ENCODE assay signal across 36 cellular contexts in the genomic region with DNA sequence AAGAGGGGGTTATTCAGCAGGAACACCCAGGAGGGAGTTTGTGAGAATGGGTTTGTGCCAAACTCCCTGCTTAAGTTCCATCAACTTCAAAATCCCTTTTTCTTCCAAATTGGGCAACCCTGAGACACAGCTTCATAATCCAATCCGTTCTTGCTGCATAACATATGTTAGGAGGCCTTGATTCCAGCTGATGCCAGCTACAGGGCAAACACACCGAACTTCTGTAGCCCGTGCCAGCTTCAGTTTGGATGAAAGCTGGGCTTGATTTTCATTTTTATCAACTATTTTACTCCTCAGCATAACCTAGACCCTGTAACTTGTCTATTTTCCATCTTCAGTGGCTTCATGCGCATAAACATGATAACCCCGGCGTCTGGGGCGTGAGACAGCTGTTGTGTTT.
DNase-seq lines count a peak whose midpoint lies in the region; ATAC-seq, FAIRE-seq and TF ChIP-seq lines count a peak whose summit lies in the region.
"Had no signal": no experiment of that assay in that cellular context is flagged by ENCODE, and none has a peak within 500 bp of the region (broad histone marks: within the 10 kb centered on the region; RNA-seq: fewer than 3 reads in every experiment).

No MANE protein-coding gene starts in this region.

- BruUV-seq in mammary epithelial cell (replicated peaks; lab: Mats Ljungman, UMichigan): no TSS peak

- H4K8ac ChIP-seq in H1 (ENCODE audit: extremely low read depth, insufficient read depth, low read length) (no peak overlapping the region), neuronal stem cell (ENCODE audit: low read depth, low read length) (no peak overlapping the region)

- no peak overlapping the region for H2BK5ac ChIP-seq in H1 (ENCODE audit: low read depth, low read length)
- no peak overlapping the region for H2BK5ac ChIP-seq in neuronal stem cell (ENCODE audit: low read length)

- H2AK5ac ChIP-seq in H1 (ENCODE audit: low read depth, low read length) (no peak overlapping the region), neuronal stem cell (ENCODE audit: low read depth, low read length) (no peak overlapping the region)

- dilution Hi-C loops in mammary epithelial cell (cut with HindIII; ENCODE audit: low sequenced_read_pairs): loop anchor here (5.0 kb wide), 1 partner anchor 46 kb away; no protein-coding TSS in a partner anchor

- H3K23ac ChIP-seq in H1 (ENCODE audit: insufficient read length) (no peak overlapping the region), neuronal stem cell (ENCODE audit: low read depth, low read length, poor library complexity) (no peak overlapping the region)

- FAIRE-seq in H1 (lab: Jason Lieb, UNC) (no peak), pancreas (lab: Jason Lieb, UNC) (no peak)
- FAIRE-seq: A204.1, A549, D721Med had no signal

- H2BK15ac ChIP-seq in H1 (ENCODE audit: low read length) (no peak overlapping the region), neuronal stem cell (ENCODE audit: low read length) (peak overlapping the region; percentile 24)

- H3K36me3 ChIP-seq in body of pancreas (replicated peaks in 1 of 2; ENCODE audit: insufficient read depth in 1 of 2, low read depth in 2 of 2): no peaks in the 10 kb centered on the region
- H3K36me3 ChIP-seq in H1 (ENCODE audit: control insufficient read depth in 2 of 4, insufficient read depth in 4 of 4, low read length in 3 of 4): no peaks in the 10 kb centered on the region
- H3K36me3 ChIP-seq in neuronal stem cell (replicated peaks in 1 of 2; ENCODE audit: control insufficient read depth in 2 of 2, insufficient read depth in 2 of 2, low read length in 2 of 2): no peaks in the 10 kb centered on the region
- H3K36me3 ChIP-seq in pancreas: no peaks in the 10 kb centered on the region
- no peaks in the 10 kb centered on the region for H3K36me3 ChIP-seq in mammary epithelial cell (ENCODE audit: insufficient read depth, low read length)
- H3K36me3 ChIP-seq: BE2C; BLaER1; BLaER1 treated with 17β-estradiol and CSF1 and Interleukin-3, amounts not matched to agents 10 nM and 100 nM had no signal

- H3K79me2 ChIP-seq in H1 (ENCODE audit: control insufficient read depth in 1 of 2, insufficient read depth in 2 of 2, low read length in 2 of 2) (no peaks in the 10 kb centered on the region), mammary epithelial cell (ENCODE audit: insufficient read depth, low read length) (no peaks in the 10 kb centered on the region)

- H3K36me3 Mint-ChIP-seq in CD14-positive monocyte: no peaks in the 10 kb centered on the region
- H3K36me3 Mint-ChIP-seq: CD4-positive, alpha-beta memory T cell; CD4-positive, CD25-positive, alpha-beta regulatory T cell; CD8-positive, alpha-beta memory T cell; CD8-positive, alpha-beta T cell had no signal

- TF ChIP-seq EP300 in H1 (IDR thresholded peaks at IDR 0.05; ENCODE audit: borderline replicate concordance in 1 of 2, low read depth in 2 of 2, low read length in 2 of 2): no peak

- H2AFZ ChIP-seq in H1 (ENCODE audit: low read length) (no peak overlapping the region), neuronal stem cell (ENCODE audit: low read length) (no peak overlapping the region), mammary epithelial cell (ENCODE audit: low read depth, low read length) (no peak overlapping the region)

- DNase-seq in body of pancreas (peak; percentile 56 to 77 (median 68)), H1 (ENCODE audit: low read depth in 1 of 2, low spot score in 2 of 2) (no peak), neuronal stem cell (ENCODE audit: low spot score) (no peak), pancreas (peak in 4 of 6 donors; percentile 37 to 60 (median 49)), NCI-H526 (lab: John Stamatoyannopoulos, UW) (no peak), mammary epithelial cell (no peak), CD14-positive monocyte (ENCODE audit: low spot score) (no peak)
- DNase-seq: 8988T; ACHN; AML-193; BE2C; C1 segment of cervical spinal cord; Caco-2; Calu3; CD4-positive, alpha-beta memory T cell; CD4-positive, alpha-beta T cell; CD4-positive, CD25-positive, alpha-beta regulatory T cell; CD8-positive, alpha-beta memory T cell; CD8-positive, alpha-beta T cell; COR-L47; DMS 273 treated with DMSO at 0.1 percent for 48 hours; DMS153; DMS53; DMS79; DMS79 treated with DMSO at 0.1 percent for 48 hours; DND-41; EL had no signal

- in situ Hi-C loops in mammary epithelial cell (cut with MboI; ENCODE audit: low sequenced_read_pairs in 2 of 2): loop anchor here in 1 of 2 donors (25.0 kb wide), 1 partner anchor 191 kb away; no protein-coding TSS in a partner anchor

- H3K4me1 ChIP-seq in body of pancreas: peaks cover 82% of the 10 kb centered on the region
- H3K4me1 ChIP-seq in H1 (replicated peaks in 1 of 4; ENCODE audit: control insufficient read depth in 3 of 4, insufficient read depth in 4 of 4, low read length in 3 of 4): peaks cover 0 to 22% (median 11%) of the 10 kb centered on the region in 4 experiments; a peak in 6 of 7 replicates
- peaks cover 7 to 32% of the 10 kb centered on the region in 2 donors for H3K4me1 ChIP-seq in neuronal stem cell (ENCODE audit: control insufficient read depth in 2 of 2, insufficient read depth in 1 of 2, low read depth in 1 of 2, low read length in 2 of 2)
- peaks cover 30 to 40% (median 30%) of the 10 kb centered on the region in 3 donors for H3K4me1 ChIP-seq in pancreas
- H3K4me1 ChIP-seq in mammary epithelial cell (ENCODE audit: insufficient read depth, low read length): no peaks in the 10 kb centered on the region
- H3K4me1 ChIP-seq: BE2C, Caco-2 had no signal

- H4K91ac ChIP-seq in H1 (replicated peaks; ENCODE audit: insufficient read length, low read length) (peak overlapping the region; percentile 38), neuronal stem cell (ENCODE audit: low read depth, low read length, poor library complexity) (no peak overlapping the region)

- 40 to 42% methylated on average over 7 of the region's 7 CpGs for WGBS in body of pancreas, 2 donors
- WGBS in H1 (ENCODE audit: extremely low coverage in 1 of 2, insufficient coverage in 1 of 2, insufficient read length in 1 of 2, insufficient replicate concordance in 2 of 2, low coverage in 1 of 2, low lambda C conversion rate in 2 of 2, missing lambda C conversion rate in 1 of 2), 2 experiments: 95% methylated on average over 7 of the region's 7 CpGs; no CpG with 5 or more reads in 1 of the 2 experiments
- WGBS in neuronal stem cell (ENCODE audit: extremely low coverage in 2 of 2, insufficient read length in 2 of 2, insufficient replicate concordance in 1 of 2), 2 donors: no CpG with 5 or more reads among the region's 7 CpGs
- WGBS in pancreas, 2 donors: 36 to 41% methylated on average over 7 of the region's 7 CpGs
- WGBS in mammary epithelial cell (ENCODE audit: low coverage, missing lambda C conversion rate): 89% methylated on average over 5 of the region's 7 CpGs

- ATAC-seq in body of pancreas (no peak), pancreas (peak in 3 of 4 donors; percentile 8 to 38 (median 14)), HG03469 (IDR thresholded peaks at IDR 0.05; ENCODE audit: unreplicated experiment) (no peak)
- ATAC-seq: A549; CD8-positive, alpha-beta T cell had no signal

- POLR2A ChIA-PET in H1 (lab: Charles Lee; ENCODE audit: partially characterized antibody): no interaction called here

- H3K4me3 ChIP-seq in body of pancreas (no peak overlapping the region), H1 (ENCODE audit: extremely low read depth in 1 of 4, insufficient read depth in 2 of 4, low read depth in 3 of 4, low read length in 4 of 4) (no peak overlapping the region), neuronal stem cell (ENCODE audit: low read length in 2 of 2) (no peak overlapping the region), pancreas (no peak overlapping the region), mammary epithelial cell (replicated peaks in 1 of 3; ENCODE audit: insufficient read depth in 1 of 3, low read depth in 2 of 3, low read length in 3 of 3) (no peak overlapping the region)
- H3K4me3 ChIP-seq: A549; BLaER1; BLaER1 treated with 17β-estradiol and CSF1 and Interleukin-3, amounts not matched to agents 10 nM and 100 nM had no signal

- H3K14ac ChIP-seq in H1 (ENCODE audit: insufficient read length): no peak overlapping the region
- H3K14ac ChIP-seq in neuronal stem cell (ENCODE audit: low read length): peak overlapping the region; percentile 43

- H2BK12ac ChIP-seq in H1 (ENCODE audit: low read depth, low read length) (no peak overlapping the region), neuronal stem cell (ENCODE audit: low read length) (no peak overlapping the region)

- H3K9me3 ChIP-seq in body of pancreas (no peaks in the 10 kb centered on the region), H1 (ENCODE audit: insufficient read depth in 2 of 2, low read depth in 1 of 2, low read length in 1 of 2) (no peaks in the 10 kb centered on the region), neuronal stem cell (replicated peaks in 1 of 2; ENCODE audit: control insufficient read depth in 2 of 2, insufficient read depth in 1 of 2, low read depth in 1 of 2, low read length in 2 of 2) (no peaks in the 10 kb centered on the region), pancreas (no peaks in the 10 kb centered on the region), mammary epithelial cell (replicated peaks; ENCODE audit: insufficient read depth, low read length) (no peaks in the 10 kb centered on the region)
- H3K9me3 ChIP-seq: A549, BE2C, BLaER1, Caco-2 had no signal

- no peak overlapping the region for H2BK20ac ChIP-seq in H1 (ENCODE audit: low read length)

- H3K27ac ChIP-seq in body of pancreas (peak overlapping the region; percentile 63 to 98 (median 88)), H1 (ENCODE audit: low read depth, low read length) (no peak overlapping the region), neuronal stem cell (replicated peaks; ENCODE audit: low read length) (no peak overlapping the region), pancreas (peak overlapping the region; percentile 37 to 57 (median 45)), mammary epithelial cell (ENCODE audit: insufficient read depth, low read depth, low read length) (no peak overlapping the region)
- H3K27ac ChIP-seq: 22Rv1; A549; BLaER1; BLaER1 treated with 17β-estradiol and CSF1 and Interleukin-3, amounts not matched to agents 10 nM and 100 nM; C4-2B had no signal

- H3K4me3 Mint-ChIP-seq in CD14-positive monocyte: no peak overlapping the region
- H3K4me3 Mint-ChIP-seq: B cell; CD4-positive, alpha-beta memory T cell; CD4-positive, alpha-beta T cell; CD4-positive, CD25-positive, alpha-beta regulatory T cell; CD8-positive, alpha-beta memory T cell; CD8-positive, alpha-beta T cell had no signal

- no peak for TF ChIP-seq POLR2A in body of pancreas (IDR thresholded peaks at IDR 0.05)
- no peak for TF ChIP-seq POLR2A in H1 (IDR thresholded peaks at IDR 0.05; ENCODE audit: control extremely low read depth in 1 of 2, low read depth in 2 of 2, low read length in 2 of 2)

- H3K9me3 Mint-ChIP-seq in CD14-positive monocyte: peaks cover 0 to 1% (median 0%) of the 10 kb centered on the region in 7 donors
- H3K9me3 Mint-ChIP-seq: CD4-positive, alpha-beta memory T cell; CD4-positive, alpha-beta T cell; CD4-positive, CD25-positive, alpha-beta regulatory T cell; CD8-positive, alpha-beta memory T cell; CD8-positive, alpha-beta T cell had no signal

- intact Hi-C loops in body of pancreas (cut with DNase I): no loop called here
- intact Hi-C loops in pancreas (cut with DNase I): no loop called here
- intact Hi-C loops in mammary epithelial cell (cut with micrococcal nuclease): no loop called here
- intact Hi-C loops in CD14-positive monocyte (cut with micrococcal nuclease): no loop called here

- peaks cover 4 to 6% (median 6%) of the 10 kb centered on the region in 3 donors for H3K27me3 Mint-ChIP-seq in CD14-positive monocyte (ENCODE audit: low read depth in 3 of 3)
- H3K27me3 Mint-ChIP-seq: CD4-positive, CD25-positive, alpha-beta regulatory T cell had no signal

- no peak overlapping the region for H3K18ac ChIP-seq in H1 (ENCODE audit: extremely low read depth, low read length)
- peak overlapping the region; percentile 32 for H3K18ac ChIP-seq in neuronal stem cell (ENCODE audit: low read length)

- H3K4me2 ChIP-seq in H1 (ENCODE audit: insufficient read depth in 1 of 2, low read depth in 2 of 2, low read length in 2 of 2): no peak overlapping the region
- no peak overlapping the region for H3K4me2 ChIP-seq in neuronal stem cell (ENCODE audit: insufficient read depth, low read length, poor library complexity, severe bottlenecking)
- H3K4me2 ChIP-seq in mammary epithelial cell (ENCODE audit: insufficient read depth, low read depth, low read length): no peak overlapping the region
- H3K4me2 ChIP-seq: A549; BLaER1; BLaER1 treated with 17β-estradiol and CSF1 and Interleukin-3, amounts not matched to agents 10 nM and 100 nM had no signal

- H4K20me1 ChIP-seq in H1 (replicated peaks in 1 of 2; ENCODE audit: control insufficient read depth in 1 of 2, insufficient read depth in 2 of 2, low read length in 2 of 2) (no peaks in the 10 kb centered on the region), mammary epithelial cell (ENCODE audit: insufficient read depth, low read length) (no peaks in the 10 kb centered on the region)
- H4K20me1 ChIP-seq: BLaER1; BLaER1 treated with 17β-estradiol and CSF1 and Interleukin-3, amounts not matched to agents 10 nM and 100 nM had no signal

- H3K9ac ChIP-seq in H1 (replicated peaks in 1 of 4; ENCODE audit: extremely low read depth in 1 of 4, low read depth in 3 of 4, low read length in 3 of 4) (no peak overlapping the region), neuronal stem cell (ENCODE audit: low read depth, low read length, poor library complexity) (no peak overlapping the region), mammary epithelial cell (ENCODE audit: insufficient read depth, low read length) (no peak overlapping the region)
- H3K9ac ChIP-seq: BLaER1; BLaER1 treated with 17β-estradiol and CSF1 and Interleukin-3, amounts not matched to agents 10 nM and 100 nM had no signal

- H3K27ac Mint-ChIP-seq in CD14-positive monocyte: no peak overlapping the region
- H3K27ac Mint-ChIP-seq: B cell; CD4-positive, alpha-beta memory T cell; CD4-positive, alpha-beta T cell; CD4-positive, CD25-positive, alpha-beta regulatory T cell; CD8-positive, alpha-beta memory T cell; CD8-positive, alpha-beta T cell had no signal

- H3K27me3 ChIP-seq in body of pancreas (no peaks in the 10 kb centered on the region), H1 (replicated peaks in 1 of 4; ENCODE audit: control insufficient read depth in 3 of 4, extremely low read depth in 1 of 4, insufficient read depth in 3 of 4, low read length in 3 of 4) (no peaks in the 10 kb centered on the region; a peak in 1 of 7 replicates), neuronal stem cell (ENCODE audit: control insufficient read depth in 3 of 3, insufficient read depth in 3 of 3, low read depth in 1 of 3, low read length in 3 of 3) (peaks cover 0 to 20% (median 0%) of the 10 kb centered on the region in 3 experiments), pancreas (no peaks in the 10 kb centered on the region), mammary epithelial cell (ENCODE audit: insufficient read depth, low read length) (peaks cover 2% of the 10 kb centered on the region)
- H3K27me3 ChIP-seq: BLaER1; BLaER1 treated with 17β-estradiol and CSF1 and Interleukin-3, amounts not matched to agents 10 nM and 100 nM had no signal

- TF ChIP-seq RAD21 in H1 (IDR thresholded peaks at IDR 0.05 in 1 of 2, conservative IDR thresholded peaks at IDR 0.05 in 1 of 2; ENCODE audit: low read depth in 2 of 2, low read length in 2 of 2): no peak

- no peaks in the 10 kb centered on the region for H3K4me1 Mint-ChIP-seq in CD14-positive monocyte
- H3K4me1 Mint-ChIP-seq: B cell; CD4-positive, alpha-beta memory T cell; CD4-positive, CD25-positive, alpha-beta regulatory T cell; CD8-positive, alpha-beta memory T cell had no signal

- H3K4ac ChIP-seq in H1 (replicated peaks; ENCODE audit: insufficient read length, low read depth, low read length) (no peak overlapping the region), neuronal stem cell (ENCODE audit: low read length) (no peak overlapping the region)

- no peaks in the 10 kb centered on the region for H3K23me2 ChIP-seq in H1 (ENCODE audit: low read depth, low read length)

- H2BK120ac ChIP-seq in H1 (replicated peaks; ENCODE audit: low read depth, low read length) (no peak overlapping the region), neuronal stem cell (ENCODE audit: low read depth, low read length) (no peak overlapping the region)

- no peak overlapping the region for H3K56ac ChIP-seq in H1 (replicated peaks; ENCODE audit: insufficient read length, low read depth, low read length)

- no peak overlapping the region for H4K5ac ChIP-seq in H1 (ENCODE audit: insufficient read length, low read depth, low read length)

- TF ChIP-seq CTCF in body of pancreas (IDR thresholded peaks at IDR 0.05) (no peak), H1 (IDR thresholded peaks at IDR 0.05; ENCODE audit: control extremely low read depth in 1 of 3, insufficient read depth in 1 of 3, low read depth in 1 of 3, low read length in 3 of 3) (no peak), pancreas (IDR thresholded peaks at IDR 0.05) (no peak), mammary epithelial cell (conservative IDR thresholded peaks at IDR 0.05 in 1 of 2, IDR thresholded peaks at IDR 0.05 in 1 of 2; ENCODE audit: extremely low read depth in 1 of 2, insufficient read depth in 1 of 2, low read depth in 1 of 2, low read length in 2 of 2) (no peak), CD14-positive monocyte (IDR thresholded peaks at IDR 0.05) (no peak)

- H3K79me1 ChIP-seq in H1 (ENCODE audit: low read depth, low read length): no peaks in the 10 kb centered on the region
- no peaks in the 10 kb centered on the region for H3K79me1 ChIP-seq in neuronal stem cell (ENCODE audit: low read depth, low read length)

- CTCF ChIA-PET in H1 (lab: Charles Lee; ENCODE audit: partially characterized antibody) (interaction anchor here (1.1 to 4.7 kb wide), 2 partner anchors 19 to 93 kb away, joined by 3 to 16 read pairs; no protein-coding TSS in a partner anchor), mammary epithelial cell (lab: Charles Lee; ENCODE audit: low non-redundant PET) (no interaction called here)

Comparison
In these comparisons a context has a peak if more than half of its experiments do, and no peak if none do; other contexts are left out.
1. ATAC-seq: peak in pancreas (3 of 4); none in body of pancreas (single experiment) and HG03469 (single experiment).
2. DNase-seq: peak in body of pancreas (4 of 4) and pancreas (4 of 6); none in H1 (0 of 2), neuronal stem cell (single experiment), NCI-H526 (0 of 2), mammary epithelial cell (single experiment) and CD14-positive monocyte (single experiment).
3. H3K27ac ChIP-seq: peak in body of pancreas (4 of 4) and pancreas (4 of 4); none in H1 (single experiment), neuronal stem cell (single experiment) and mammary epithelial cell (single experiment).